In the genomic region with DNA sequence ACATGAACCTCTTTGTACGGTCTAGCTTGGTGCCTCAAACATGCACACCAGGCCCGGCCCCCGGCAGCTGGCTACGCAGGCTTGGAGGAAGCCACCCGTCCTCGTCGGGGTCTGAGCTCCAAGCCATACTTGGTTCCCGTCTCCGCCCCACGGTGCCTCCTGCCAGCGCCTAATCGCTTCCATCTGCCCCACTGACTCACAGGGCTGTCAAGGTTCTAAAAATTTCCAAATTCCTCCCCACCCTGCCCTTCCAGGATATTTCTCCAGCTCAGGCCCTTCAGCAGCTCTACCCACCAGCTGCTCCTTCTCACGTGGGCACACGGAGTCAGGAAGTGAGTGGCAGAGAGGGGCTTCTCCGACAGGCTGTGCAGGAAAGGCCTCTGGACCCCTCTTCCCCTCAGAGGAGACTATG, we compare ENCODE assay signal across 12 cellular contexts. TPM values are rescaled to one million over a fixed set of nuclear protein-coding genes. Genes with fewer than 3 reads are reported as not detected.
DNase-seq lines count a peak whose midpoint lies in the region; ATAC-seq and TF ChIP-seq lines count a peak whose summit lies in the region.
"Had no signal": no experiment of that assay in that cellular context is flagged by ENCODE, and none has a peak within 500 bp of the region (broad histone marks: within the 10 kb centered on the region; RNA-seq: fewer than 3 reads in every experiment).

No MANE protein-coding gene starts in this region.

- H3K36me3 ChIP-seq in BJ (ENCODE audit: control insufficient read depth, insufficient read depth, low read length) (no peaks in the 10 kb centered on the region), psoas muscle (ENCODE audit: insufficient read depth in 1 of 2, low read depth in 1 of 2) (no peaks in the 10 kb centered on the region)

- no peak overlapping the region for H3K27ac ChIP-seq in psoas muscle

- intact Hi-C loops in psoas muscle (cut with DNase I), result no loop called here

- no peak overlapping the region for H3K4me3 ChIP-seq in BJ (ENCODE audit: low read depth, low read length)
- H3K4me3 ChIP-seq in psoas muscle, result no peak overlapping the region

- DNase-seq in BJ (ENCODE audit: low read depth), result peak; percentile 90
- peak; percentile 50 to 75 for DNase-seq in NCI-H524 (lab: John Stamatoyannopoulos, UW)
- peak; percentile 80 for DNase-seq in epidermal melanocyte (ENCODE audit: insufficient read length, low spot score)
- peak; percentile 85 to 90 for DNase-seq in psoas muscle
- no peak for DNase-seq in left lobe of liver (ENCODE audit: low spot score)
- no peak for DNase-seq in HT-29 (ENCODE audit: low spot score)
- DNase-seq: activated naive CD4-positive, alpha-beta T cell treated with anti-CD3 and anti-CD28 coated beads, Interleukin-2, amount 50 U/mL, for 16 hours; Caco-2 had no signal

- WGBS in psoas muscle, 3 donors, result 33 to 53% (median 52%) methylated on average over 15 of the region's 15 CpGs

- POLR2A ChIA-PET in BJ (lab: Charles Lee), result no interaction called here

- ATAC-seq in psoas muscle, result peak in 3 of 4 donors; percentile 39 to 68 (median 55)
- ATAC-seq in left lobe of liver, result no peak
- ATAC-seq in HG02840 (IDR thresholded peaks at IDR 0.05; ENCODE audit: low FRiP score, unreplicated experiment), result no peak
- no peak for ATAC-seq in GM19023 (IDR thresholded peaks at IDR 0.05; ENCODE audit: unreplicated experiment)
- ATAC-seq: natural killer cell treated with Interleukin-12 subunit alpha and Interleukin-12 subunit beta and Interleukin-15 and Interleukin-18, amount 100 ng/mL, for 72 hours had no signal

- H3K9me3 ChIP-seq in psoas muscle, result peaks cover 7% of the 10 kb centered on the region

- H3K4me1 ChIP-seq in psoas muscle, result no peaks in the 10 kb centered on the region
- H3K4me1 ChIP-seq: Caco-2 had no signal

- H3K27me3 ChIP-seq in BJ (ENCODE audit: control insufficient read depth, insufficient read depth, low read length), result no peaks in the 10 kb centered on the region
- peaks cover 0 to 4% (median 0%) of the 10 kb centered on the region in 3 donors for H3K27me3 ChIP-seq in psoas muscle (ENCODE audit: insufficient read depth in 3 of 3, low read length in 2 of 3)

- CTCF ChIA-PET in BJ (lab: Yijun Ruan, JAX), result interaction anchor here (0.6 to 2.1 kb wide), 3 partner anchors 128 to 131 kb away, joined by 3 to 6 read pairs (median 3); partner anchors contain the start of gene ELN

- TF ChIP-seq CTCF in BJ (IDR thresholded peaks at IDR 0.05; ENCODE audit: insufficient read depth, low read depth, low read length) (no peak), psoas muscle (IDR thresholded peaks at IDR 0.05) (no peak)

RNA-seq across cellular contexts. Expression of gene TMEM270, which starts 38.8 kb away (rescaled TPM):
- not detected in 2 replicates for polyA plus RNA-seq in BJ (2011; rRNA removed)
- not detected in 2 replicates for polyA minus RNA-seq in BJ (2011; rRNA and poly(A)+ RNA removed)
- not detected for total RNA-seq in psoas muscle
- polyA plus RNA-seq in psoas muscle, result not detected
- total RNA-seq in left lobe of liver, result not detected
- not detected in 2 replicates for total RNA-seq in HT-29 (2014; rRNA removed; shearing (Covaris generic))
- total RNA-seq: Caco-2; natural killer cell treated with Interleukin-12 subunit alpha and Interleukin-12 subunit beta and Interleukin-15 and Interleukin-18, amount 100 ng/mL, for 72 hours; NCI-H460 had no signal

RNA-seq across cellular contexts. Expression of gene METTL27, which starts 57.4 kb away (rescaled TPM):
- polyA plus RNA-seq in BJ (2011; rRNA removed) (1.1 and 1.5 TPM in 2 replicates), psoas muscle (under 1 TPM; 0.09 to 0.21 (median 0.11) TPM)
- polyA minus RNA-seq in BJ (2011; rRNA and poly(A)+ RNA removed), result 0.28 and 0.77 TPM in 2 replicates
- total RNA-seq in psoas muscle (under 1 TPM in 3 of 4 donors, not detected in 1; 0.24 to 0.84 (median 0.50) TPM), left lobe of liver (0.96 TPM)
- total RNA-seq in HT-29 (2014; rRNA removed; shearing (Covaris generic)), result 7.3 and 9.8 TPM in 2 replicates
- total RNA-seq: natural killer cell treated with Interleukin-12 subunit alpha and Interleukin-12 subunit beta and Interleukin-15 and Interleukin-18, amount 100 ng/mL, for 72 hours had no signal

Comparison
In these comparisons a context has a peak if more than half of its experiments do, and no peak if none do; other contexts are left out.
1. DNase-seq: peak in BJ (single experiment), NCI-H524 (2 of 2), epidermal melanocyte (single experiment) and psoas muscle (2 of 2); none in left lobe of liver (single experiment) and HT-29 (single experiment).
2. ATAC-seq: peak in psoas muscle (3 of 4); none in left lobe of liver (single experiment), HG02840 (single experiment) and GM19023 (single experiment).